Comparison of ENCODE assay signal across 14 cellular contexts in the genomic region with DNA sequence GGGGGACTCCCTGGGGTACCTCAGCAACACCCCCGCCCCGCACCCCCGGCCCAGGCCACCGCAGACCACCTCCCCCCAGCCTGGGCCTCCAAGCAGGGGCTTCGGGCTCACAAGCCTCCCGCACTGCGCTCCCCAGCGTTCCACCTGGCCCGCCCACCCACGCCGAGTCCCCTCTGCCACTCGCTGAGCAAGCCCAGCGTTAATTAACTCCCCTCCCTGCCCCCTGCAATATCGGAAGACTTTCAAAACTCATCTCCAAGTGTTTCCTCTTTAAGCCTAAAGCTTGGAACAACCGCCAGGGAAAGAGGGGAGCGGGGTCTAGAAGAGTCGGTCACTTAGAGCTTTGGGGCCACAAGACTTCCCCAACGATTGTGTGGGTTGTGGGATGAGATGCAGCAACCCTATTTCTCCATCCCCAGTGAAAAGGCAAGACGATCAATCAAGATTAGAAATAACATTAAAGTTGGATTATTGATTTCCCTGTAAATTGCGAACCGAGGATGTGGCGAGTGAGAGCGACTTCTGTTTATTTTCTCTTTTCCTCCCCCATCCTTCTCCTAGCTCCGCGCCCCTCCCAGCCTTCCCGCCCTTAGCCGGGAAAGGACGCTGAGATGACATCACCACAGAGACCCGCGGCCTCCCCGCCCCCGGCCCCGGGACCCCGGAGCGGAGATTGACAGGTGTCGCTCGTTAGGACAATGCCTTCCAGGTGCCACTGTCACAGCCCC. TPM values are rescaled to one million over a fixed set of nuclear protein-coding genes. Genes with fewer than 3 reads are reported as not detected.
DNase-seq lines count a peak whose midpoint lies in the region; ATAC-seq and TF ChIP-seq lines count a peak whose summit lies in the region.
"Had no signal": no experiment of that assay in that cellular context is flagged by ENCODE, and none has a peak within 500 bp of the region (broad histone marks: within the 10 kb centered on the region; RNA-seq: fewer than 3 reads in every experiment).

No MANE protein-coding gene starts in this region.

- H3K36me3 Mint-ChIP-seq in activated naive CD8-positive, alpha-beta T cell treated with anti-CD3 and anti-CD28 coated beads, Interleukin-2, amount 10 ng/mL, durations not matched to agents 7 days and 5 days, result peaks cover 2% of the 10 kb centered on the region
- no peaks in the 10 kb centered on the region for H3K36me3 Mint-ChIP-seq in activated naive CD8-positive, alpha-beta T cell treated with anti-CD3 and anti-CD28 coated beads for 36 hours

- H3K4me3 Mint-ChIP-seq in activated naive CD8-positive, alpha-beta T cell treated with anti-CD3 and anti-CD28 coated beads, Interleukin-2, amount 10 ng/mL, durations not matched to agents 7 days and 5 days, result no peak overlapping the region
- H3K4me3 Mint-ChIP-seq in activated naive CD8-positive, alpha-beta T cell treated with anti-CD3 and anti-CD28 coated beads for 36 hours, result no peak overlapping the region
- H3K4me3 Mint-ChIP-seq: activated CD8-positive, alpha-beta T cell treated with anti-CD3 and anti-CD28 coated beads, Interleukin-2, amount 10 ng/mL, durations not matched to agents 7 days and 5 days had no signal

- TF ChIP-seq CTCF in upper lobe of right lung (IDR thresholded peaks at IDR 0.05), result no peak

- POLR2A ChIA-PET in activated naive CD8-positive, alpha-beta T cell treated with anti-CD3 and anti-CD28 coated beads, Interleukin-2, amount 10 ng/mL, durations not matched to agents 7 days and 5 days (lab: Charles Lee), result no interaction called here

- H3K4me1 Mint-ChIP-seq in activated naive CD8-positive, alpha-beta T cell treated with anti-CD3 and anti-CD28 coated beads, Interleukin-2, amount 10 ng/mL, durations not matched to agents 7 days and 5 days, result peaks cover 18% of the 10 kb centered on the region
- H3K4me1 Mint-ChIP-seq in activated naive CD8-positive, alpha-beta T cell treated with anti-CD3 and anti-CD28 coated beads for 36 hours, result peaks cover 26% of the 10 kb centered on the region

- peaks cover 1% of the 10 kb centered on the region for H3K9me3 Mint-ChIP-seq in activated naive CD8-positive, alpha-beta T cell treated with anti-CD3 and anti-CD28 coated beads, Interleukin-2, amount 10 ng/mL, durations not matched to agents 7 days and 5 days
- peaks cover 7% of the 10 kb centered on the region for H3K9me3 Mint-ChIP-seq in activated naive CD8-positive, alpha-beta T cell treated with anti-CD3 and anti-CD28 coated beads for 36 hours

- peak; percentile 28 for DNase-seq in activated naive CD8-positive, alpha-beta T cell treated with anti-CD3 and anti-CD28 coated beads, Interleukin-2, amount 10 ng/mL, durations not matched to agents 7 days and 5 days
- no peak for DNase-seq in activated naive CD8-positive, alpha-beta T cell treated with anti-CD3 and anti-CD28 coated beads for 36 hours
- peak; percentile 20 for DNase-seq in epidermal melanocyte (ENCODE audit: insufficient read length, low spot score)
- DNase-seq in mucosa of gallbladder (ENCODE audit: low spot score), result peak; percentile 66
- no peak for DNase-seq in upper lobe of right lung
- DNase-seq in activated CD4-positive, CD25-positive, alpha-beta regulatory T cell treated with anti-CD3 and anti-CD28 coated beads, Interleukin-2, amount 50 U/mL, for 72 hours, result no peak
- DNase-seq: activated CD8-positive, alpha-beta T cell treated with anti-CD3 and anti-CD28 coated beads, Interleukin-2, amount 10 ng/mL, durations not matched to agents 7 days and 5 days; AML-193; NCI-H1417; SHP77; stimulated activated CD4-positive, alpha-beta T cell treated with anti-CD3 and anti-CD28 coated beads, Interleukin-2, amount 100 ng/mL, for 48 hours had no signal

- no peak overlapping the region for H3K27ac ChIP-seq in upper lobe of right lung
- H3K27ac ChIP-seq: cardiac muscle cell had no signal

- no peaks in the 10 kb centered on the region for H3K9me3 ChIP-seq in upper lobe of right lung

- no peak for ATAC-seq in activated naive CD8-positive, alpha-beta T cell treated with anti-CD3 and anti-CD28 coated beads, Interleukin-2, amount 10 ng/mL, durations not matched to agents 7 days and 5 days (ENCODE audit: low read depth)
- ATAC-seq in upper lobe of right lung (no peak), HG03565 (IDR thresholded peaks at IDR 0.05; ENCODE audit: unreplicated experiment) (no peak), HG02623 (IDR thresholded peaks at IDR 0.05; ENCODE audit: unreplicated experiment) (no peak)
- ATAC-seq: activated CD8-positive, alpha-beta T cell treated with anti-CD3 and anti-CD28 coated beads, Interleukin-2, amount 10 ng/mL, durations not matched to agents 7 days and 5 days had no signal

- H3K27me3 ChIP-seq in upper lobe of right lung, result peaks cover 58% of the 10 kb centered on the region

- peak overlapping the region; percentile 52 for H3K4me3 ChIP-seq in upper lobe of right lung

- H3K27me3 Mint-ChIP-seq in activated naive CD8-positive, alpha-beta T cell treated with anti-CD3 and anti-CD28 coated beads, Interleukin-2, amount 10 ng/mL, durations not matched to agents 7 days and 5 days, result peaks cover 85% of the 10 kb centered on the region
- H3K27me3 Mint-ChIP-seq in activated naive CD8-positive, alpha-beta T cell treated with anti-CD3 and anti-CD28 coated beads for 36 hours, result peaks cover 85% of the 10 kb centered on the region

- intact Hi-C loops in upper lobe of right lung (cut with DNase I), result no loop called here

- no peaks in the 10 kb centered on the region for H3K36me3 ChIP-seq in upper lobe of right lung
- H3K36me3 ChIP-seq: cardiac muscle cell had no signal

- peak overlapping the region; percentile 43 for H3K27ac Mint-ChIP-seq in activated naive CD8-positive, alpha-beta T cell treated with anti-CD3 and anti-CD28 coated beads, Interleukin-2, amount 10 ng/mL, durations not matched to agents 7 days and 5 days
- H3K27ac Mint-ChIP-seq in activated naive CD8-positive, alpha-beta T cell treated with anti-CD3 and anti-CD28 coated beads for 36 hours, result no peak overlapping the region
- H3K27ac Mint-ChIP-seq: activated CD8-positive, alpha-beta T cell treated with anti-CD3 and anti-CD28 coated beads, Interleukin-2, amount 10 ng/mL, durations not matched to agents 7 days and 5 days had no signal

- H3K4me1 ChIP-seq in upper lobe of right lung, result peaks cover 13% of the 10 kb centered on the region

RNA-seq across cellular contexts. Expression of a gene that starts 30.2 kb away (rescaled TPM):
- total RNA-seq in activated naive CD8-positive, alpha-beta T cell treated with anti-CD3 and anti-CD28 coated beads, Interleukin-2, amount 10 ng/mL, durations not matched to agents 7 days and 5 days, result not detected
- not detected for total RNA-seq in activated naive CD8-positive, alpha-beta T cell treated with anti-CD3 and anti-CD28 coated beads for 36 hours
- total RNA-seq in mucosa of gallbladder (288 TPM), upper lobe of right lung (88.1 TPM)
- total RNA-seq: activated CD8-positive, alpha-beta T cell treated with anti-CD3 and anti-CD28 coated beads, Interleukin-2, amount 10 ng/mL, durations not matched to agents 7 days and 5 days had no signal

Comparison
In these comparisons a context has a peak if more than half of its experiments do, and no peak if none do; other contexts are left out.
1. DNase-seq: peak in activated naive CD8-positive, alpha-beta T cell treated with anti-CD3 and anti-CD28 coated beads, Interleukin-2, amount 10 ng/mL, durations not matched to agents 7 days and 5 days (single experiment), epidermal melanocyte (single experiment) and mucosa of gallbladder (single experiment); none in activated naive CD8-positive, alpha-beta T cell treated with anti-CD3 and anti-CD28 coated beads for 36 hours (single experiment), upper lobe of right lung (single experiment) and activated CD4-positive, CD25-positive, alpha-beta regulatory T cell treated with anti-CD3 and anti-CD28 coated beads, Interleukin-2, amount 50 U/mL, for 72 hours (single experiment).
2. RNA of a gene that starts 30.2 kb away (total RNA-seq): 288 TPM in mucosa of gallbladder (single experiment) and 88.1 TPM in upper lobe of right lung (single experiment); not detected in activated naive CD8-positive, alpha-beta T cell treated with anti-CD3 and anti-CD28 coated beads, Interleukin-2, amount 10 ng/mL, durations not matched to agents 7 days and 5 days and not detected in activated naive CD8-positive, alpha-beta T cell treated with anti-CD3 and anti-CD28 coated beads for 36 hours; every median in the first group is over 10 times any median in the second.